Comparison of ENCODE assay signal across 6 cellular contexts in the genomic region with DNA sequence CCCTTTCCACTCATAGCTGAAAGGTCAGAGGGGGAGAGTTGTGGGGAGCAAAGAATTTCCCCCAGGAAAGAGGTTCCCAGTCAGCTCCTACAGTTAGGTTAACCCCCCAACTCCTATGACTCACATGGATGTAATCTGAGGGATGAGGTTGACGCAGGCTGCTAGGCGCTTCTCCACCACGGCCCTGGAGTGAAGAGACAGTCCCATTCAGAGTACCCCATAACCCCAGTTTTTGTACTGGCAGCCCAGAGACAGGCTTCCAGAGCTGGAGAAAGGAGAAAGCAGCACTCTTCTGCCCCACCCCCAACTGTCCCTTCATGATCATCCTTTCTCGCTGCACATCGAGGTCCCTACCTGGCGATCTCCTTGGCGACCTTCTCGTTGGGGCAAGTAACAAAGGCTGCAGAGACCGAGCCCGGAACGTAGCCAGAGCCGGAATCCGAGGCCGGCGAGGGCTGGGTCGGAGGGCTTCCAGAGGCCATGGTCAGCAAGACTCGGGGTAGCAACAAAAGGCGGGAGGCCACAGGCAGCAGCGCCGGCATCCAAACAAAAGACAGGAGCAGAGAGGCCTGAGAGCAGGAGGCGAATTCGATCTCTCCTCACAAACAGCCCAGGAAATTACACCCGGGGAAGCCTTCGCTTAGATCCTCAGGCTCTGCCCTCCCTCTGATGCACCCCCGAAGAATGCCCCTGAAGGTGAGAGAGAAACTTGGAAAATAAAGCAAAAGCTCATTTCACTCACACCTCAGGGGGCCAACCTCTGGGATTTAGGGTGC. TPM values are rescaled to one million over a fixed set of nuclear protein-coding genes. Genes with fewer than 3 reads are reported as not detected.
DNase-seq lines count a peak whose midpoint lies in the region; ATAC-seq and TF ChIP-seq lines count a peak whose summit lies in the region.

No MANE protein-coding gene starts in this region.

- peak overlapping the region; percentile 78 for H3K27ac ChIP-seq in SJSA1

- H3K36me3 Mint-ChIP-seq in type B pancreatic cell = peaks cover 10% of the 10 kb centered on the region

- H3K27me3 ChIP-seq in GM06990 (replicated peaks; ENCODE audit: control insufficient read depth, insufficient read depth, low read length) = no peaks in the 10 kb centered on the region
- H3K27me3 ChIP-seq in SJSA1 (replicated peaks) = no peaks in the 10 kb centered on the region

- DNase-seq in GM06990 (ENCODE audit: extremely low read depth, insufficient read length) = no peak
- peak; percentile 75 to 77 for DNase-seq in SJSA1 (ENCODE audit: low read depth in 1 of 2, low spot score in 2 of 2)
- peak; percentile 85 for DNase-seq in hepatic stellate cell (ENCODE audit: low spot score)
- DNase-seq in type B pancreatic cell (ENCODE audit: extremely low spot score, unreplicated experiment) = no peak

- H3K4me3 ChIP-seq in GM06990 (replicated peaks; ENCODE audit: low read depth, low read length) (peak overlapping the region; percentile 81), SJSA1 (peak overlapping the region; percentile 52)

- peak overlapping the region; percentile 99 for H3K27ac Mint-ChIP-seq in type B pancreatic cell

- H3K9me3 ChIP-seq in SJSA1 (replicated peaks) = no peaks in the 10 kb centered on the region; the same call in 1 of the 2 replicates

- peaks cover 33% of the 10 kb centered on the region for H3K4me1 ChIP-seq in SJSA1 (replicated peaks)

- H3K4me3 Mint-ChIP-seq in type B pancreatic cell = peak overlapping the region; percentile 96

- H3K4me1 Mint-ChIP-seq in type B pancreatic cell (ENCODE audit: unreplicated experiment) = peaks cover 63% of the 10 kb centered on the region

- ATAC-seq in HG03457 (IDR thresholded peaks at IDR 0.05; ENCODE audit: unreplicated experiment) = no peak
- no peak for ATAC-seq in HG03039 (IDR thresholded peaks at IDR 0.05; ENCODE audit: unreplicated experiment)

- H3K9me3 Mint-ChIP-seq in type B pancreatic cell = no peaks in the 10 kb centered on the region

- peaks cover 8% of the 10 kb centered on the region for H3K27me3 Mint-ChIP-seq in type B pancreatic cell

- H3K36me3 ChIP-seq in GM06990 (ENCODE audit: control insufficient read depth, insufficient read depth, low read length) (peaks cover 12% of the 10 kb centered on the region), SJSA1 (peaks cover 42% of the 10 kb centered on the region)

- TF ChIP-seq CTCF in GM06990 (IDR thresholded peaks at IDR 0.05; ENCODE audit: insufficient read depth, low read length, poor library complexity, severe bottlenecking) = no peak
- no peak for TF ChIP-seq CTCF in type B pancreatic cell (conservative IDR thresholded peaks at IDR 0.05)

RNA-seq across cellular contexts. Expression of gene CUTA, which starts 0.6 kb away (rescaled TPM):
- total RNA-seq in SJSA1 (2014; rRNA removed; shearing (Covaris generic)) = 201 and 341 TPM in 2 replicates
- 212 and 278 TPM in 2 replicates for total RNA-seq in type B pancreatic cell (ENCODE audit: low replicate concordance)

RNA-seq across cellular contexts. Expression of gene SYNGAP1, which starts 2.5 kb away (rescaled TPM):
- total RNA-seq in SJSA1 (2014; rRNA removed; shearing (Covaris generic)) = 0.69 and 1.1 TPM in 2 replicates
- 18.4 and 74.1 TPM in 2 replicates for total RNA-seq in type B pancreatic cell (ENCODE audit: low replicate concordance)

RNA-seq across cellular contexts. Expression of gene PHF1, which starts 6.5 kb away (rescaled TPM):
- total RNA-seq in SJSA1 (2014; rRNA removed; shearing (Covaris generic)) = 15.9 and 23.2 TPM in 2 replicates
- total RNA-seq in type B pancreatic cell (ENCODE audit: low replicate concordance) = 23.8 and 49.6 TPM in 2 replicates

RNA-seq across cellular contexts. Expression of gene KIFC1, which starts 25.7 kb away (rescaled TPM):
- total RNA-seq in SJSA1 (2014; rRNA removed; shearing (Covaris generic)) = 95.5 and 120 TPM in 2 replicates
- 28.0 and 67.7 TPM in 2 replicates for total RNA-seq in type B pancreatic cell (ENCODE audit: low replicate concordance)

RNA-seq across cellular contexts. Expression of gene ZBTB9, which starts 37.1 kb away (rescaled TPM):
- total RNA-seq in SJSA1 (2014; rRNA removed; shearing (Covaris generic)) = 2.9 and 4.4 TPM in 2 replicates
- 11.3 and 14.5 TPM in 2 replicates for total RNA-seq in type B pancreatic cell (ENCODE audit: low replicate concordance)

Comparison
In these comparisons a context has a peak if more than half of its experiments do, and no peak if none do; other contexts are left out.
1. DNase-seq: peak in SJSA1 (2 of 2) and hepatic stellate cell (single experiment); none in GM06990 (single experiment) and type B pancreatic cell (single experiment).